In genomic region chrX:28273751-28274150, GRCh38 we compare ENCODE assay signal across 14 cellular contexts.
A peak's percentile ranks its signal among the peaks of the same experiment; 100 is the strongest.
DNase-seq lines count a peak whose midpoint lies in the region; TF ChIP-seq lines count a peak whose summit lies in the region.
"Had no signal": no experiment of that assay in that cellular context is flagged by ENCODE, and none has a peak within 500 bp of the region (broad histone marks: within the 10 kb centered on the region; RNA-seq: fewer than 3 reads in every experiment).

No MANE protein-coding gene starts in this region.

- 43% methylated on average over 3 of the region's 4 CpGs for WGBS in mesenchymal stem cell
- 32 to 34% methylated on average over 4 of the region's 4 CpGs for WGBS in tibial nerve, 2 donors

- TF ChIP-seq CTCF in cardiac fibroblast (IDR thresholded peaks at IDR 0.05; ENCODE audit: low read depth, low read length) (no peak), endothelial cell (IDR thresholded peaks at IDR 0.05; ENCODE audit: unreplicated experiment) (no peak), tibial nerve (IDR thresholded peaks at IDR 0.05) (no peak)

- no peak overlapping the region for H4K8ac ChIP-seq in mesenchymal stem cell (ENCODE audit: low read length)

- no peak overlapping the region for H3K27ac ChIP-seq in mesenchymal stem cell (ENCODE audit: low read length, poor library complexity, severe bottlenecking)
- no peak overlapping the region for H3K27ac ChIP-seq in tibial nerve
- H3K27ac ChIP-seq: GM23248, HL-60 had no signal

- H3K4me3 ChIP-seq in cardiac fibroblast (replicated peaks in 1 of 2; ENCODE audit: low read depth in 2 of 2, low read length in 2 of 2) (no peak overlapping the region), mesenchymal stem cell (ENCODE audit: insufficient read depth in 1 of 2, low read depth in 1 of 2, low read length in 2 of 2) (no peak overlapping the region), tibial nerve (no peak overlapping the region)
- H3K4me3 ChIP-seq: GM23248 had no signal

- H3K14ac ChIP-seq in mesenchymal stem cell (ENCODE audit: low read length in 2 of 2), result no peak overlapping the region

- H3K4ac ChIP-seq in mesenchymal stem cell (ENCODE audit: low read depth in 1 of 2, low read length in 2 of 2), result no peak overlapping the region

- DNase-seq in cardiac fibroblast (ENCODE audit: low read depth in 2 of 2) (peak; percentile 26 to 27), endothelial cell (ENCODE audit: low spot score) (no peak), mesenchymal stem cell (peak; percentile 48), stromal cell of bone marrow (ENCODE audit: low read depth) (peak; percentile 1), tibial nerve (ENCODE audit: low spot score in 2 of 2) (no peak), COR-L47 (lab: John Stamatoyannopoulos, UW) (no peak), GM19238 (ENCODE audit: insufficient read length, low spot score) (no peak)
- DNase-seq: C1 segment of cervical spinal cord; CD4-positive, alpha-beta T cell; DND-41; GF-D8; GM23248 had no signal

- H2BK120ac ChIP-seq in mesenchymal stem cell (ENCODE audit: low read depth, low read length), result no peak overlapping the region

- TF ChIP-seq POLR2A in tibial nerve (IDR thresholded peaks at IDR 0.05), result no peak

- H3K27me3 Mint-ChIP-seq in endothelial cell (ENCODE audit: unreplicated experiment), result peaks cover 3% of the 10 kb centered on the region
- H3K27me3 Mint-ChIP-seq: B cell; CD4-positive, alpha-beta T cell had no signal

- no peak overlapping the region for H2BK15ac ChIP-seq in mesenchymal stem cell (ENCODE audit: low read depth, poor library complexity, severe bottlenecking)

- peak overlapping the region; percentile 44 for H3K27ac Mint-ChIP-seq in endothelial cell (ENCODE audit: unreplicated experiment)
- H3K27ac Mint-ChIP-seq: B cell; CD4-positive, alpha-beta T cell had no signal

- no peak overlapping the region for H3K9ac ChIP-seq in mesenchymal stem cell (ENCODE audit: low read length)
- H3K9ac ChIP-seq: GM23248 had no signal

- H2AK5ac ChIP-seq in mesenchymal stem cell (ENCODE audit: low read length, severe bottlenecking), result no peak overlapping the region

- H3K36me3 ChIP-seq in mesenchymal stem cell (ENCODE audit: control insufficient read depth in 1 of 2, insufficient read depth in 2 of 2, low read depth in 1 of 2, low read length in 2 of 2) (no peaks in the 10 kb centered on the region), tibial nerve (no peaks in the 10 kb centered on the region)

- no peak for TF ChIP-seq EP300 in tibial nerve (IDR thresholded peaks at IDR 0.05)

- H3K4me1 ChIP-seq in mesenchymal stem cell (ENCODE audit: control insufficient read depth, insufficient read depth, low read depth, low read length), result no peaks in the 10 kb centered on the region
- no peaks in the 10 kb centered on the region for H3K4me1 ChIP-seq in tibial nerve

- H3K36me3 Mint-ChIP-seq in endothelial cell (ENCODE audit: low read depth, unreplicated experiment), result no peaks in the 10 kb centered on the region

- H2BK12ac ChIP-seq in mesenchymal stem cell (ENCODE audit: low read length in 2 of 2), result no peak overlapping the region

- H3K23ac ChIP-seq in mesenchymal stem cell (ENCODE audit: low read length in 2 of 2), result no peak overlapping the region

- no peaks in the 10 kb centered on the region for H3K27me3 ChIP-seq in mesenchymal stem cell (ENCODE audit: control insufficient read depth in 1 of 2, insufficient read depth in 1 of 2, low read length in 2 of 2)
- H3K27me3 ChIP-seq in tibial nerve, result no peaks in the 10 kb centered on the region

- no peak overlapping the region for H3K18ac ChIP-seq in mesenchymal stem cell (ENCODE audit: low read depth in 1 of 2, low read length in 2 of 2)

- H4K91ac ChIP-seq in mesenchymal stem cell (ENCODE audit: low read length), result no peak overlapping the region

- H3K9me3 ChIP-seq in mesenchymal stem cell (ENCODE audit: control insufficient read depth, low read length) (no peaks in the 10 kb centered on the region), tibial nerve (no peaks in the 10 kb centered on the region)

- H2AFZ ChIP-seq in mesenchymal stem cell (ENCODE audit: low read depth, low read length), result no peak overlapping the region
- H2AFZ ChIP-seq: GM23248 had no signal

- no peak overlapping the region for H2BK5ac ChIP-seq in mesenchymal stem cell (ENCODE audit: low read depth, low read length, poor library complexity, severe bottlenecking)

- no peaks in the 10 kb centered on the region for H3K9me3 Mint-ChIP-seq in endothelial cell (ENCODE audit: unreplicated experiment)
- H3K9me3 Mint-ChIP-seq: CD4-positive, alpha-beta T cell had no signal

- no peaks in the 10 kb centered on the region for H3K4me1 Mint-ChIP-seq in endothelial cell (ENCODE audit: unreplicated experiment)
- H3K4me1 Mint-ChIP-seq: B cell had no signal

- no peaks in the 10 kb centered on the region for H3K79me1 ChIP-seq in mesenchymal stem cell (replicated peaks; ENCODE audit: low read length, poor library complexity, severe bottlenecking)

- no peak overlapping the region for H3K4me2 ChIP-seq in mesenchymal stem cell (ENCODE audit: low read length, poor library complexity, severe bottlenecking)

- H3K4me3 Mint-ChIP-seq in endothelial cell (ENCODE audit: unreplicated experiment), result no peak overlapping the region
- H3K4me3 Mint-ChIP-seq: B cell; CD4-positive, alpha-beta T cell had no signal

Comparison
In these comparisons a context has a peak if more than half of its experiments do, and no peak if none do; other contexts are left out.
1. DNase-seq: peak in cardiac fibroblast (2 of 2), mesenchymal stem cell (single experiment) and stromal cell of bone marrow (single experiment); none in endothelial cell (single experiment), tibial nerve (0 of 2), COR-L47 (single experiment) and GM19238 (single experiment).